ENCODE assay signal across 13 cellular contexts in the genomic region with DNA sequence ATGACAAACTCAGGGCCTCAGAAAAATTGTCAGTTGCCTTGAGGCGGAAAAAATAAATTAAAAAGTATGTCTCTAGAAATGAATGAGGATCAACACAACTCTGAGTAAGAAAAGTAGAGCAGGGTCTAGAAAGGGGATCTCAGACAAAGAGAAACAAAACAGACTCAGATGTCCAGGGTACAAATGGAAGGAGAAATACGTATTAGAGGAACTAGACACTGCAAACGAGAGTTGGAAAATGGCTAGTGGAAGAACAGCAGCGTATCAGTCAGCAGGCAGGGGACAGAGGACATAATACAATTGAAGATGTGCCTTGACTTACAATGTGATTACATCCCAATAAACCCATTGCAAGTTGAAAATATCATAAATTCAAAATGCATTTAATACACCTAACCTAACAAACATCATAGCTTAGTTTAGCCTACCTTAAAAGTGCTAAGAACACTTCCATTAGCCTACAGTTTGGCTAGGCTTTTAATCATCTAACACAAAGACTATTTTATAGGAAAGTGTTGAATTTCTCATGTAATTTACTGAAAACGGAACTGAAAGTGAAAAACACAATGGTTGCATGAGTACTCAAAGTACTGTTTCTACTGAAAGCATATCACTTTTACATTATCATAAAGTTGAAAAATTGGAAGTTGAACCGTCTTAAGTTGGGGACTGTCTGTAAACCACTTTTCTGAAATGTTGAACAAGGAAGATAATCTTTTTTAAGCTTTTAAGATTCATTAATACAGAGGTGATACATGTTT.
DNase-seq lines count a peak whose midpoint lies in the region; ATAC-seq, FAIRE-seq and TF ChIP-seq lines count a peak whose summit lies in the region.
"Had no signal": no experiment of that assay in that cellular context is flagged by ENCODE, and none has a peak within 500 bp of the region (broad histone marks: within the 10 kb centered on the region; RNA-seq: fewer than 3 reads in every experiment).

No MANE protein-coding gene starts in this region.

- intact Hi-C loops in left lung (cut with DNase I), result no loop called here

- no peak for TF ChIP-seq CTCF in KMS-11 (conservative IDR thresholded peaks at IDR 0.05; ENCODE audit: low read depth, low read length)
- TF ChIP-seq CTCF in Peyer's patch (IDR thresholded peaks at IDR 0.05), result no peak
- TF ChIP-seq CTCF in left lung (IDR thresholded peaks at IDR 0.05), result no peak

- ATAC-seq in GM19023 (IDR thresholded peaks at IDR 0.05; ENCODE audit: unreplicated experiment) (peak; percentile 67), HG02642 (IDR thresholded peaks at IDR 0.05; ENCODE audit: poor library complexity, unreplicated experiment) (peak; percentile 57), left lung (no peak)

- no peak overlapping the region for H3K27ac ChIP-seq in KMS-11
- H3K27ac ChIP-seq in Peyer's patch, result no peak overlapping the region
- no peak overlapping the region for H3K27ac ChIP-seq in left lung
- H3K27ac ChIP-seq: brain microvascular endothelial cell, thyroid gland had no signal

- H2AFZ ChIP-seq in KMS-11 (ENCODE audit: low read depth), result no peak overlapping the region

- FAIRE-seq in GM12891 (lab: Jason Lieb, UNC), result peak; percentile 65
- FAIRE-seq: keratinocyte had no signal

- no peaks in the 10 kb centered on the region for H3K27me3 ChIP-seq in KMS-11 (ENCODE audit: insufficient read depth, low read depth)
- no peaks in the 10 kb centered on the region for H3K27me3 ChIP-seq in Peyer's patch
- no peaks in the 10 kb centered on the region for H3K27me3 ChIP-seq in left lung
- H3K27me3 ChIP-seq: brain microvascular endothelial cell, thyroid gland had no signal

- no peak overlapping the region for H3K9ac ChIP-seq in KMS-11

- DNase-seq in GM12891 (ENCODE audit: insufficient read length, low spot score) (no peak), Peyer's patch (no peak), left lung (no peak), NCI-H1694 treated with DMSO at 0.1 percent for 48 hours (lab: John Stamatoyannopoulos, UW) (no peak)
- DNase-seq in activated effector memory CD4-positive, alpha-beta T cell treated with anti-CD3 and anti-CD28 coated beads, Interleukin-2, amount 50 U/mL, for 16 hours, result no peak
- DNase-seq: activated CD4-positive, alpha-beta T cell treated with anti-CD3 and anti-CD28 coated beads, Interleukin-2, amount 50 U/mL, for 4 hours; brain microvascular endothelial cell; NCI-H187; thyroid gland had no signal

- TF ChIP-seq POLR2A in GM12891 (IDR thresholded peaks at IDR 0.05; ENCODE audit: low read depth, low read length) (no peak), Peyer's patch (IDR thresholded peaks at IDR 0.05) (no peak)

- H3K4me1 ChIP-seq in KMS-11 (ENCODE audit: low read depth, poor library complexity, severe bottlenecking), result peaks cover 22% of the 10 kb centered on the region
- H3K4me1 ChIP-seq in Peyer's patch, result no peaks in the 10 kb centered on the region
- no peaks in the 10 kb centered on the region for H3K4me1 ChIP-seq in left lung
- H3K4me1 ChIP-seq: thyroid gland had no signal

- H3K36me3 ChIP-seq in KMS-11 (ENCODE audit: insufficient read depth) (no peaks in the 10 kb centered on the region), Peyer's patch (peaks cover 0 to 40% (median 0%) of the 10 kb centered on the region in 3 donors), left lung (peaks cover 0 to 42% of the 10 kb centered on the region in 2 donors)

- no peaks in the 10 kb centered on the region for H4K20me1 ChIP-seq in KMS-11 (ENCODE audit: insufficient read depth)

- no peaks in the 10 kb centered on the region for H3K79me2 ChIP-seq in KMS-11 (ENCODE audit: insufficient read depth, low read depth)

- peak overlapping the region; percentile 21 for H3K4me2 ChIP-seq in KMS-11

- H3K4me3 ChIP-seq in KMS-11 (IDR thresholded peaks at IDR 0.05; ENCODE audit: insufficient read depth, low read depth, low read length) (no peak overlapping the region), Peyer's patch (no peak overlapping the region), left lung (no peak overlapping the region)
- H3K4me3 ChIP-seq: thyroid gland had no signal

- H3K9me3 ChIP-seq in Peyer's patch (no peaks in the 10 kb centered on the region), left lung (no peaks in the 10 kb centered on the region)
- H3K9me3 ChIP-seq: thyroid gland had no signal

TF ChIP-seq in GM12891, 5 proteins besides CTCF, POLR2A, EP300 and RAD21:
- TF ChIP-seq PAX5 (IDR thresholded peaks at IDR 0.05; ENCODE audit: insufficient read depth, low read length, severe bottlenecking), result no peak
- TF ChIP-seq TAF1 (IDR thresholded peaks at IDR 0.05; ENCODE audit: low read depth, low read length), result no peak
- TF ChIP-seq SPI1 (IDR thresholded peaks at IDR 0.05; ENCODE audit: low read depth, low read length), result no peak
- no peak for TF ChIP-seq POLR2AphosphoS5 (IDR thresholded peaks at IDR 0.05; ENCODE audit: low read depth, low read length)
- no peak for TF ChIP-seq POU2F2 (IDR thresholded peaks at IDR 0.05; ENCODE audit: low read depth, low read length)
